In the genomic region with DNA sequence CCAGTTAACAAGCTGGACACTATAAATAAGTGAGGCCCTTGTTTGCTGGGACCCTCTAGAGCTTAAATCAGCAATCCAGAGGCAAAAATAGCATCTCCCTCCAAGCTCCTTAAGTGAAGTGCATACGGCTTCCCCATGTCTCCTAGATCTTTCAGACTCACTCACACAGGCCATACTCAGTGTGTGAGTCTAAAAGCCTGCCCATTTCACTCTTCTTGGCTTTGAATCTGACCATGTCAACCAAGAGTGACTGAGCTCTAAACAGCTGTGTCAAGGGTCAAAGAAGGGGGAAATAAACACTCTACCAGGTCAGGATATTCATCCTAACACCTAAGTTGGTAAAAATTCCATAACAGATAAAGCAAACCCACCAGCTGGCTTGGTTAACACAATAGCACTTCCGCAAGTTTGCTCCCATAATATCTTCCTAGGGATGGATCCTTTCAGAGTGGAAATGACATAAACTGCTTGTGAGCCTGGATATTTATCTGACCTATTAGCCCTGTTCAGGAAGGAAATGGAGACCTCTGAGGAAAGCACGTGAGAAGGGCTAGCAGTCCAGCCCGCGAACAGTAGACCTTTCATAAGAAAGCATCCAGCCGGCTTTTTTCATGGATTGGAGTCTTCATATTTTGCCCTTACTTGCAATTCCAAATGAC, we compare ENCODE assay signal across 13 cellular contexts.
"Had no signal": no experiment of that assay in that cellular context is flagged by ENCODE, and none has a peak within 500 bp of the region (broad histone marks: within the 10 kb centered on the region; RNA-seq: fewer than 3 reads in every experiment).

No MANE protein-coding gene starts in this region.

- H3K36me3 ChIP-seq: ascending aorta, esophagus squamous epithelium had no signal

- H3K27me3 ChIP-seq: ascending aorta, esophagus squamous epithelium had no signal

- H3K27ac ChIP-seq: ascending aorta had no signal

- DNase-seq: activated CD4-positive, alpha-beta T cell treated with anti-CD3 and anti-CD28 coated beads for 1 hour; activated CD4-positive, alpha-beta T cell treated with anti-CD3 and anti-CD28 coated beads, Interleukin-2, amount 50 U/mL, for 4 hours; activated naive CD4-positive, alpha-beta T cell treated with anti-CD3 and anti-CD28 coated beads for 36 hours; activated naive CD8-positive, alpha-beta T cell treated with anti-CD3 and anti-CD28 coated beads, Interleukin-2, amount 50 U/mL, for 24 hours; activated T-cell treated with anti-CD3 and anti-CD28 coated beads for 4 hours; esophagus squamous epithelium; immature natural killer cell; mammary epithelial cell; naive thymus-derived CD8-positive, alpha-beta T cell; T-helper 1 cell had no signal

- H3K9me3 ChIP-seq: ascending aorta, esophagus squamous epithelium had no signal

- H3K4me3 ChIP-seq: ascending aorta, esophagus squamous epithelium, smooth muscle cell had no signal

- H3K4me1 ChIP-seq: ascending aorta had no signal

- ATAC-seq: activated naive CD8-positive, alpha-beta T cell treated with anti-CD3 and anti-CD28 coated beads, Interleukin-2, amount 50 U/mL, for 24 hours; naive thymus-derived CD8-positive, alpha-beta T cell; SK-N-SH treated with all-trans-retinoic acid at 6 μM for 48 hours had no signal
